Comparison of ENCODE assay signal across 17 cellular contexts in genomic region chr6:37615564-37616340, GRCh38.
A peak's percentile ranks its signal among the peaks of the same experiment; 100 is the strongest.
DNase-seq lines count a peak whose midpoint lies in the region; ATAC-seq, FAIRE-seq and TF ChIP-seq lines count a peak whose summit lies in the region.
"Had no signal": no experiment of that assay in that cellular context is flagged by ENCODE, and none has a peak within 500 bp of the region (broad histone marks: within the 10 kb centered on the region; RNA-seq: fewer than 3 reads in every experiment).

No MANE protein-coding gene starts in this region.

- no peak for TF ChIP-seq RAD21 in SK-N-SH (IDR thresholded peaks at IDR 0.05; ENCODE audit: low read length)

- peak; percentile 77 for DNase-seq in AG08395 (ENCODE audit: low spot score)
- DNase-seq in H54 (ENCODE audit: insufficient read length, low spot score), result peak; percentile 84
- no peak for DNase-seq in SK-N-SH
- DNase-seq in fibroblast of mammary gland (ENCODE audit: low read depth), result peak; percentile 51
- DNase-seq in NCI-H82 (lab: John Stamatoyannopoulos, UW), result no peak
- DNase-seq in activated CD8-positive, alpha-beta memory T cell treated with anti-CD3 and anti-CD28 coated beads, Interleukin-2, amount 10 ng/mL, durations not matched to agents 7 days and 5 days, result no peak
- no peak for DNase-seq in Kasumi-1 (lab: John Stamatoyannopoulos, UW)
- DNase-seq in Karpas-422, result no peak
- DNase-seq: activated naive CD4-positive, alpha-beta T cell treated with anti-CD3 and anti-CD28 coated beads, Interleukin-2, amount 50 U/mL, for 16 hours; AML-193; Calu3; cerebellar nuclear complex; mammary epithelial cell; NCI-H187 treated with DMSO at 0.1 percent for 48 hours; NCI-H524 treated with DMSO at 0.1 percent for 48 hours; Peyer's patch had no signal

- POLR2A ChIA-PET in SK-N-SH (lab: Yijun Ruan, JAX), result no interaction called here

- H3K27ac ChIP-seq in SK-N-SH (ENCODE audit: low read depth in 2 of 2, low read length in 1 of 2) (no peak overlapping the region), Karpas-422 (ENCODE audit: low read length) (no peak overlapping the region)
- H3K27ac ChIP-seq: Peyer's patch had no signal

- TF ChIP-seq POLR2A in H54 (IDR thresholded peaks at IDR 0.05; ENCODE audit: low read depth, low read length), result peak; percentile 36; the same call in 1 of the 2 replicates

- H3K4me3 ChIP-seq in SK-N-SH (ENCODE audit: low read depth in 2 of 2, low read length in 1 of 2) (no peak overlapping the region), fibroblast of mammary gland (ENCODE audit: control insufficient read depth, low read depth, low read length) (no peak overlapping the region), Karpas-422 (ENCODE audit: low read length) (no peak overlapping the region)
- H3K4me3 ChIP-seq: Peyer's patch had no signal

- no peaks in the 10 kb centered on the region for H3K9me3 Mint-ChIP-seq in activated CD8-positive, alpha-beta memory T cell treated with anti-CD3 and anti-CD28 coated beads, Interleukin-2, amount 10 ng/mL, durations not matched to agents 7 days and 5 days (ENCODE audit: low read depth)
- H3K9me3 Mint-ChIP-seq: natural killer cell treated with Interleukin-12 subunit alpha and Interleukin-12 subunit beta and Interleukin-15 and Interleukin-18, amount 100 ng/mL, for 72 hours had no signal

- H3K4me3 Mint-ChIP-seq in activated CD8-positive, alpha-beta memory T cell treated with anti-CD3 and anti-CD28 coated beads, Interleukin-2, amount 10 ng/mL, durations not matched to agents 7 days and 5 days, result no peak overlapping the region
- H3K4me3 Mint-ChIP-seq: natural killer cell treated with Interleukin-12 subunit alpha and Interleukin-12 subunit beta and Interleukin-15 and Interleukin-18, amount 100 ng/mL, for 72 hours had no signal

- WGBS in SK-N-SH (ENCODE audit: low lambda C conversion rate), result 76% methylated on average over 14 of the region's 15 CpGs

- H3K9me2 ChIP-seq in SK-N-SH (no peaks in the 10 kb centered on the region), Karpas-422 (replicated peaks; ENCODE audit: insufficient read depth, low read length) (no peaks in the 10 kb centered on the region)

- H3K4me1 ChIP-seq in SK-N-SH (ENCODE audit: control insufficient read depth in 1 of 2, insufficient read depth in 2 of 2, low read depth in 1 of 2, low read length in 1 of 2) (peaks cover 7 to 20% of the 10 kb centered on the region in 2 experiments; a peak in 3 of 4 replicates), Karpas-422 (ENCODE audit: low read length) (no peaks in the 10 kb centered on the region)

- no peak for TF ChIP-seq CTCF in SK-N-SH (IDR thresholded peaks at IDR 0.05)
- TF ChIP-seq CTCF in fibroblast of mammary gland (conservative IDR thresholded peaks at IDR 0.05; ENCODE audit: control insufficient read depth, insufficient read depth, low read depth, low read length), result no peak

- no peaks in the 10 kb centered on the region for H4K20me1 ChIP-seq in SK-N-SH (ENCODE audit: insufficient read depth)
- H4K20me1 ChIP-seq in Karpas-422 (ENCODE audit: insufficient read depth, low read depth, low read length), result no peaks in the 10 kb centered on the region

- ATAC-seq in activated CD8-positive, alpha-beta memory T cell treated with anti-CD3 and anti-CD28 coated beads, Interleukin-2, amount 10 ng/mL, durations not matched to agents 7 days and 5 days, result no peak
- ATAC-seq: natural killer cell treated with Interleukin-12 subunit alpha and Interleukin-12 subunit beta and Interleukin-15 and Interleukin-18, amount 100 ng/mL, for 72 hours had no signal

- no peak for TF ChIP-seq EP300 in SK-N-SH (IDR thresholded peaks at IDR 0.05; ENCODE audit: borderline replicate concordance in 1 of 2, low read depth in 1 of 2, low read length in 1 of 2)

- H3K27me3 Mint-ChIP-seq in activated CD8-positive, alpha-beta memory T cell treated with anti-CD3 and anti-CD28 coated beads, Interleukin-2, amount 10 ng/mL, durations not matched to agents 7 days and 5 days, result peaks cover 21% of the 10 kb centered on the region

- peak overlapping the region; percentile 72 for H2AFZ ChIP-seq in SK-N-SH (ENCODE audit: low read depth)
- H2AFZ ChIP-seq in Karpas-422 (ENCODE audit: low read length), result no peak overlapping the region

- H3K4me2 ChIP-seq in SK-N-SH (0 out of 2 replicates have a peak overlapping the region, but pooled peaks have one; percentile 24), Karpas-422 (ENCODE audit: low read depth, low read length, poor library complexity, severe bottlenecking) (no peak overlapping the region)

- no peaks in the 10 kb centered on the region for H3K79me2 ChIP-seq in SK-N-SH (ENCODE audit: insufficient read depth)
- no peaks in the 10 kb centered on the region for H3K79me2 ChIP-seq in Karpas-422 (ENCODE audit: low read length)

- no peaks in the 10 kb centered on the region for H3K36me3 Mint-ChIP-seq in activated CD8-positive, alpha-beta memory T cell treated with anti-CD3 and anti-CD28 coated beads, Interleukin-2, amount 10 ng/mL, durations not matched to agents 7 days and 5 days
- H3K36me3 Mint-ChIP-seq: natural killer cell treated with Interleukin-12 subunit alpha and Interleukin-12 subunit beta and Interleukin-15 and Interleukin-18, amount 100 ng/mL, for 72 hours had no signal

- no peak for FAIRE-seq in H54 (lab: Jason Lieb, UNC)

- no peaks in the 10 kb centered on the region for H3K27me3 ChIP-seq in SK-N-SH (ENCODE audit: insufficient read depth)
- no peaks in the 10 kb centered on the region for H3K27me3 ChIP-seq in Karpas-422 (ENCODE audit: low read length)
- H3K27me3 ChIP-seq: Peyer's patch had no signal

- H3K9ac ChIP-seq in SK-N-SH (no peak overlapping the region), Karpas-422 (ENCODE audit: low read length) (no peak overlapping the region)

- no peak overlapping the region for H3K27ac Mint-ChIP-seq in activated CD8-positive, alpha-beta memory T cell treated with anti-CD3 and anti-CD28 coated beads, Interleukin-2, amount 10 ng/mL, durations not matched to agents 7 days and 5 days
- H3K27ac Mint-ChIP-seq: natural killer cell treated with Interleukin-12 subunit alpha and Interleukin-12 subunit beta and Interleukin-15 and Interleukin-18, amount 100 ng/mL, for 72 hours had no signal

- H3K9me3 ChIP-seq in SK-N-SH, result no peaks in the 10 kb centered on the region
- no peaks in the 10 kb centered on the region for H3K9me3 ChIP-seq in Karpas-422 (ENCODE audit: low read length)
- H3K9me3 ChIP-seq: Peyer's patch had no signal

- H3K4me1 Mint-ChIP-seq in activated CD8-positive, alpha-beta memory T cell treated with anti-CD3 and anti-CD28 coated beads, Interleukin-2, amount 10 ng/mL, durations not matched to agents 7 days and 5 days, result peaks cover 2% of the 10 kb centered on the region

- no peaks in the 10 kb centered on the region for H3F3A ChIP-seq in SK-N-SH (replicated peaks; ENCODE audit: insufficient read depth)

- CTCF ChIA-PET in SK-N-SH (lab: Yijun Ruan, JAX), result no interaction called here
- CTCF ChIA-PET in activated CD8-positive, alpha-beta memory T cell treated with anti-CD3 and anti-CD28 coated beads, Interleukin-2, amount 10 ng/mL, durations not matched to agents 7 days and 5 days (lab: Charles Lee), result no interaction called here

- H3K36me3 ChIP-seq in SK-N-SH (replicated peaks in 1 of 2; ENCODE audit: control insufficient read depth in 1 of 2, insufficient read depth in 2 of 2, low read length in 1 of 2) (no peaks in the 10 kb centered on the region), Karpas-422 (ENCODE audit: insufficient read depth, low read length) (no peaks in the 10 kb centered on the region)
- H3K36me3 ChIP-seq: Peyer's patch had no signal

TF ChIP-seq in SK-N-SH, 30 proteins besides CTCF, POLR2A, EP300 and RAD21:
- TF ChIP-seq FOXM1 (IDR thresholded peaks at IDR 0.05; ENCODE audit: low read depth), result no peak
- TF ChIP-seq MXI1 (IDR thresholded peaks at IDR 0.05; ENCODE audit: low read depth, low read length), result no peak
- no peak for TF ChIP-seq POLR2AphosphoS5 (IDR thresholded peaks at IDR 0.05; ENCODE audit: low read depth, low read length)
- TF ChIP-seq ELF1 (IDR thresholded peaks at IDR 0.05), result no peak
- TF ChIP-seq NRF1 (IDR thresholded peaks at IDR 0.05; ENCODE audit: low read depth, low read length), result no peak
- no peak for TF ChIP-seq RFX5 (IDR thresholded peaks at IDR 0.05; ENCODE audit: low read length)
- no peak for TF ChIP-seq MAX (IDR thresholded peaks at IDR 0.05; ENCODE audit: low read depth)
- no peak for TF ChIP-seq USF2 (IDR thresholded peaks at IDR 0.05; ENCODE audit: borderline replicate concordance, low read depth, low read length)
- TF ChIP-seq FOSL2 (IDR thresholded peaks at IDR 0.05; ENCODE audit: borderline replicate concordance, low read depth), result no peak; the same call in 1 of the 2 replicates
- no peak for TF ChIP-seq MEF2A (IDR thresholded peaks at IDR 0.05; ENCODE audit: borderline replicate concordance, low read depth)
- TF ChIP-seq TAF1 (IDR thresholded peaks at IDR 0.05; ENCODE audit: borderline replicate concordance, low read depth, low read length), result no peak
- TF ChIP-seq USF1 (IDR thresholded peaks at IDR 0.05; ENCODE audit: borderline replicate concordance, low read depth), result no peak
- no peak for TF ChIP-seq PBX3 (IDR thresholded peaks at IDR 0.05)

Comparison
In these comparisons a context has a peak if more than half of its experiments do, and no peak if none do; other contexts are left out.
1. DNase-seq: peak in AG08395 (single experiment), H54 (single experiment) and fibroblast of mammary gland (single experiment); none in SK-N-SH (single experiment), NCI-H82 (single experiment), activated CD8-positive, alpha-beta memory T cell treated with anti-CD3 and anti-CD28 coated beads, Interleukin-2, amount 10 ng/mL, durations not matched to agents 7 days and 5 days (single experiment), Kasumi-1 (0 of 2) and Karpas-422 (single experiment).